In the genomic region with DNA sequence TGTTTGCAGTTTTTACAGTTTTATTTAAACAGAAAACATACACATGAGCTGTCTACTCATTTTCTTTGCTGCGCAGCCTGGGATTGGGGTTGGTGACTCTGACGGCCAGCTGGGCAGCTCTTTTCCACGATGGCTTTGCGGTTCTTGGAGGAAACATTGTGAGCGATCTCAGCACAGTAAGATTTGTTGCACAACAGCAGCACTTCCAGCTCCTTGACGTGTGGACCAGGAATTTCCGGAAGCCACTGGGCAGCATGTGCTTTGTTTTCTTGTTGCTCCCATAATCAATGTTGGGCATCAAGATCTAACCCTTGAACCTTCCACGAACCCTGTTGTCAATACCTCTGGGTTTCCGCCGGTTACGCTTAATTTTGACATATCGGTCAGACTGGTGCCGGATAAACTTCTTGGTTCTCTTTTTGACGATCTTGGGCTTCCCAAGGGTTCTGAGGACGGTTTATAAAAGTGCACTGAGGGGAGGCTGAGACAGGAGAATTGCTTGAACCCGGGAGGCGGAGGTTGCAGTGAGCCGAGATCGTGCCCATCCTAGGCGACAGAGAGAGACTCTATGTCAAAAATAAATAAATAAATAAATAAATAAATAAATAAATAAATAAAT, we compare ENCODE assay signal across 8 cellular contexts. TPM values are rescaled to one million over a fixed set of nuclear protein-coding genes. Genes with fewer than 3 reads are reported as not detected.
DNase-seq lines count a peak whose midpoint lies in the region; ATAC-seq and TF ChIP-seq lines count a peak whose summit lies in the region.

No MANE protein-coding gene starts in this region.

- no peak for ATAC-seq in activated naive CD8-positive, alpha-beta T cell treated with anti-CD3 and anti-CD28 coated beads, Interleukin-2, amount 50 U/mL, for 24 hours
- ATAC-seq in lower lobe of right lung (peak in 1 of 2 donors; percentile 39), HG03097 (IDR thresholded peaks at IDR 0.05; ENCODE audit: low FRiP score, unreplicated experiment) (no peak)

- intact Hi-C loops in lower lobe of right lung (cut with DNase I), result no loop called here

- H3K4me3 Mint-ChIP-seq in activated naive CD8-positive, alpha-beta T cell treated with anti-CD3 and anti-CD28 coated beads, Interleukin-2, amount 50 U/mL, for 24 hours, result peak overlapping the region; percentile 43
- no peak overlapping the region for H3K4me3 Mint-ChIP-seq in glutamatergic neuron (ENCODE audit: unreplicated experiment)

- POLR2A ChIA-PET in AG04450 (lab: Yijun Ruan, JAX), result no interaction called here

- H3K4me3 ChIP-seq in AG04450 (ENCODE audit: low read depth, low read length) (no peak overlapping the region), lower lobe of right lung (peak overlapping the region; percentile 54)

- DNase-seq in AG04450 (ENCODE audit: low read depth, low spot score), result no peak
- DNase-seq in GM10266 (ENCODE audit: extremely low spot score), result no peak
- DNase-seq in activated naive CD8-positive, alpha-beta T cell treated with anti-CD3 and anti-CD28 coated beads, Interleukin-2, amount 50 U/mL, for 24 hours, result no peak
- DNase-seq in lower lobe of right lung, result peak; percentile 56
- no peak for DNase-seq in glutamatergic neuron
- DNase-seq in NCI-H2107 treated with DMSO at 0.1 percent for 48 hours (lab: John Stamatoyannopoulos, UW; ENCODE audit: unreplicated experiment), result no peak
- no peak for DNase-seq in NK-92 (lab: John Stamatoyannopoulos, UW; ENCODE audit: unreplicated experiment)

- TF ChIP-seq CTCF in AG04450 (IDR thresholded peaks at IDR 0.05; ENCODE audit: low read depth, low read length) (no peak), GM10266 (IDR thresholded peaks at IDR 0.05; ENCODE audit: control insufficient read depth, insufficient read depth, low read depth, missing control alignments) (peak; percentile 12), lower lobe of right lung (IDR thresholded peaks at IDR 0.05) (no peak), glutamatergic neuron (IDR thresholded peaks at IDR 0.05; ENCODE audit: partially characterized antibody, unreplicated experiment) (no peak)

- H3K27me3 ChIP-seq in AG04450 (ENCODE audit: control insufficient read depth, insufficient read depth, low read length), result no peaks in the 10 kb centered on the region
- no peaks in the 10 kb centered on the region for H3K27me3 ChIP-seq in lower lobe of right lung (ENCODE audit: low read depth)

- H3K9me3 Mint-ChIP-seq in activated naive CD8-positive, alpha-beta T cell treated with anti-CD3 and anti-CD28 coated beads, Interleukin-2, amount 50 U/mL, for 24 hours, result no peaks in the 10 kb centered on the region
- no peaks in the 10 kb centered on the region for H3K9me3 Mint-ChIP-seq in glutamatergic neuron (ENCODE audit: unreplicated experiment)

- no peak overlapping the region for H3K27ac Mint-ChIP-seq in activated naive CD8-positive, alpha-beta T cell treated with anti-CD3 and anti-CD28 coated beads, Interleukin-2, amount 50 U/mL, for 24 hours
- H3K27ac Mint-ChIP-seq in glutamatergic neuron (ENCODE audit: unreplicated experiment), result no peak overlapping the region

- no peaks in the 10 kb centered on the region for H3K9me3 ChIP-seq in AG04450 (ENCODE audit: control insufficient read depth, insufficient read depth, low read length)
- no peaks in the 10 kb centered on the region for H3K9me3 ChIP-seq in lower lobe of right lung

- H3K4me1 Mint-ChIP-seq in activated naive CD8-positive, alpha-beta T cell treated with anti-CD3 and anti-CD28 coated beads, Interleukin-2, amount 50 U/mL, for 24 hours, result peaks cover 10% of the 10 kb centered on the region
- no peaks in the 10 kb centered on the region for H3K4me1 Mint-ChIP-seq in glutamatergic neuron (ENCODE audit: low read depth, unreplicated experiment)

- peaks cover 13% of the 10 kb centered on the region for H3K4me1 ChIP-seq in lower lobe of right lung

- no peaks in the 10 kb centered on the region for H3K36me3 ChIP-seq in lower lobe of right lung

- no peaks in the 10 kb centered on the region for H3K36me3 Mint-ChIP-seq in activated naive CD8-positive, alpha-beta T cell treated with anti-CD3 and anti-CD28 coated beads, Interleukin-2, amount 50 U/mL, for 24 hours (ENCODE audit: low read depth)
- H3K36me3 Mint-ChIP-seq in glutamatergic neuron (ENCODE audit: unreplicated experiment), result no peaks in the 10 kb centered on the region

- H3K27me3 Mint-ChIP-seq in activated naive CD8-positive, alpha-beta T cell treated with anti-CD3 and anti-CD28 coated beads, Interleukin-2, amount 50 U/mL, for 24 hours, result peaks cover 5% of the 10 kb centered on the region
- H3K27me3 Mint-ChIP-seq in glutamatergic neuron (ENCODE audit: unreplicated experiment), result peaks cover 3% of the 10 kb centered on the region

- H3K27ac ChIP-seq in AG04450 (ENCODE audit: low read depth, low read length) (peak overlapping the region; percentile 11), lower lobe of right lung (no peak overlapping the region)

- CTCF ChIA-PET in AG04450 (lab: Charles Lee), result interaction anchor here (0.6 to 5.9 kb wide), 13 partner anchors 8 to 179 kb away, joined by 3 to 93 read pairs (median 3); partner anchors contain the start of genes DDX23 and FKBP11

RNA-seq across cellular contexts. Expression of gene FKBP11, which starts 21.8 kb away (rescaled TPM):
- 85.9 and 99.2 TPM in 2 replicates for polyA plus RNA-seq in AG04450 (2011; rRNA removed)
- 47.0 and 50.5 TPM in 2 replicates for polyA minus RNA-seq in AG04450 (2011; rRNA and poly(A)+ RNA removed)
- 24.9 TPM for total RNA-seq in lower lobe of right lung
- total RNA-seq in glutamatergic neuron (ENCODE audit: unreplicated experiment), result 12.3 TPM

RNA-seq across cellular contexts. Expression of gene RND1, which starts 37.8 kb away (rescaled TPM):
- polyA plus RNA-seq in AG04450 (2011; rRNA removed), result 0.36 and 0.42 TPM in 2 replicates
- 0.51 and 0.65 TPM in 2 replicates for polyA minus RNA-seq in AG04450 (2011; rRNA and poly(A)+ RNA removed)
- total RNA-seq in lower lobe of right lung (5.9 TPM), glutamatergic neuron (ENCODE audit: unreplicated experiment) (1.8 TPM)

RNA-seq across cellular contexts. Expression of gene DDX23, which starts 51.5 kb away (rescaled TPM):
- 56.6 and 57.4 TPM in 2 replicates for polyA plus RNA-seq in AG04450 (2011; rRNA removed)
- 43.9 and 53.5 TPM in 2 replicates for polyA minus RNA-seq in AG04450 (2011; rRNA and poly(A)+ RNA removed)
- total RNA-seq in lower lobe of right lung, result 76.8 TPM
- total RNA-seq in glutamatergic neuron (ENCODE audit: unreplicated experiment), result 65.7 TPM

RNA-seq across cellular contexts. Expression of gene ARF3, which starts 53.8 kb away (rescaled TPM):
- 260 TPM in 2 replicates for polyA plus RNA-seq in AG04450 (2011; rRNA removed)
- polyA minus RNA-seq in AG04450 (2011; rRNA and poly(A)+ RNA removed), result 129 and 145 TPM in 2 replicates
- total RNA-seq in lower lobe of right lung (155 TPM), glutamatergic neuron (ENCODE audit: unreplicated experiment) (162 TPM)
